Comparison of ENCODE assay signal across 9 cellular contexts in genomic region chr1:50420689-50421365, GRCh38. TPM values are rescaled to one million over a fixed set of nuclear protein-coding genes. Genes with fewer than 3 reads are reported as not detected.
A peak's percentile ranks its signal among the peaks of the same experiment; 100 is the strongest.
DNase-seq lines count a peak whose midpoint lies in the region; FAIRE-seq and TF ChIP-seq lines count a peak whose summit lies in the region.
"Had no signal": no experiment of that assay in that cellular context is flagged by ENCODE, and none has a peak within 500 bp of the region (broad histone marks: within the 10 kb centered on the region; RNA-seq: fewer than 3 reads in every experiment).

No MANE protein-coding gene starts in this region.

- H3K27ac ChIP-seq in HUES6 (ENCODE audit: low read depth, low read length) (no peak overlapping the region), coronary artery (no peak overlapping the region), Karpas-422 (ENCODE audit: low read length) (no peak overlapping the region)

- no peak overlapping the region for H3K4me2 ChIP-seq in Karpas-422 (ENCODE audit: low read depth, low read length, poor library complexity, severe bottlenecking)

- TF ChIP-seq CTCF in coronary artery (IDR thresholded peaks at IDR 0.05): no peak

- H2AFZ ChIP-seq in neuron (ENCODE audit: low read depth, low read length): peak overlapping the region; percentile 3
- no peak overlapping the region for H2AFZ ChIP-seq in Karpas-422 (ENCODE audit: low read length)

- no peaks in the 10 kb centered on the region for H3K36me3 ChIP-seq in HUES6 (ENCODE audit: control insufficient read depth, insufficient read depth, low read length)
- no peaks in the 10 kb centered on the region for H3K36me3 ChIP-seq in neuron (ENCODE audit: insufficient read depth, low read length)
- H3K36me3 ChIP-seq in Karpas-422 (ENCODE audit: insufficient read depth, low read length): no peaks in the 10 kb centered on the region

- H4K20me1 ChIP-seq in Karpas-422 (ENCODE audit: insufficient read depth, low read depth, low read length): no peaks in the 10 kb centered on the region

- FAIRE-seq in urothelium cell line (lab: Jason Lieb, UNC): no peak

- H3K79me2 ChIP-seq in Karpas-422 (ENCODE audit: low read length): no peaks in the 10 kb centered on the region

- no peaks in the 10 kb centered on the region for H3K9me3 ChIP-seq in HUES6 (ENCODE audit: control insufficient read depth, insufficient read depth, low read depth, low read length)
- no peaks in the 10 kb centered on the region for H3K9me3 ChIP-seq in neuron (ENCODE audit: low read length)
- H3K9me3 ChIP-seq in Karpas-422 (ENCODE audit: low read length): no peaks in the 10 kb centered on the region; the same call in 1 of the 2 replicates

- H3K9me2 ChIP-seq in Karpas-422 (replicated peaks; ENCODE audit: insufficient read depth, low read length): no peaks in the 10 kb centered on the region

- no peak overlapping the region for H3K9ac ChIP-seq in HUES6 (ENCODE audit: low read length)
- H3K9ac ChIP-seq in Karpas-422 (ENCODE audit: low read length): no peak overlapping the region

- DNase-seq in DMS53 (lab: John Stamatoyannopoulos, UW) (peak; percentile 84), coronary artery (ENCODE audit: low spot score) (no peak), SIG-M5 treated with dmso at 0.1 percent for 504 hours (lab: John Stamatoyannopoulos, UW; ENCODE audit: unreplicated experiment) (no peak), pons (ENCODE audit: low spot score) (no peak), Karpas-422 (no peak), urothelium cell line (ENCODE audit: low spot score) (no peak)

- H3K4me1 ChIP-seq in HUES6 (ENCODE audit: control insufficient read depth, insufficient read depth, low read length) (peaks cover 28% of the 10 kb centered on the region), neuron (ENCODE audit: insufficient read depth, low read length) (peaks cover 11% of the 10 kb centered on the region), Karpas-422 (ENCODE audit: low read length) (no peaks in the 10 kb centered on the region)

- H3K4me3 ChIP-seq in HUES6 (ENCODE audit: low read depth, low read length): peak overlapping the region; percentile 56
- peak overlapping the region; percentile 43 for H3K4me3 ChIP-seq in coronary artery
- no peak overlapping the region for H3K4me3 ChIP-seq in neuron (ENCODE audit: low read length)
- no peak overlapping the region for H3K4me3 ChIP-seq in Karpas-422 (ENCODE audit: low read length)

- H3K27me3 ChIP-seq in HUES6 (ENCODE audit: control insufficient read depth, insufficient read depth, low read length) (peaks cover 100% of the 10 kb centered on the region), neuron (ENCODE audit: insufficient read depth, low read length) (peaks cover 91% of the 10 kb centered on the region), Karpas-422 (ENCODE audit: low read length) (no peaks in the 10 kb centered on the region)

RNA-seq across cellular contexts. Expression of gene DMRTA2, which starts 2.4 kb away (rescaled TPM):
- total RNA-seq in Karpas-422 (2014; rRNA removed; shearing (Covaris generic); ENCODE audit: low replicate concordance): 0.04 TPM in 1 of 2 replicates, not detected in the other
- total RNA-seq: activated CD8-positive, alpha-beta memory T cell treated with anti-CD3 and anti-CD28 coated beads for 36 hours had no signal

Comparison
In these comparisons a context has a peak if more than half of its experiments do, and no peak if none do; other contexts are left out.
1. H3K4me3 ChIP-seq: peak in HUES6 (single experiment) and coronary artery (single experiment); none in neuron (single experiment) and Karpas-422 (single experiment).